8 cellular contexts compared by ENCODE assay signal in genomic region chr16:24729967-24730815, GRCh38. TPM values are rescaled to one million over a fixed set of nuclear protein-coding genes. Genes with fewer than 3 reads are reported as not detected.
DNase-seq lines count a peak whose midpoint lies in the region; ATAC-seq and TF ChIP-seq lines count a peak whose summit lies in the region.

No MANE protein-coding gene starts in this region.

- H3K4me3 Mint-ChIP-seq in T-cell (peak overlapping the region; percentile 91 to 97 (median 94)), MCF 10A (ENCODE audit: unreplicated experiment) (peak overlapping the region; percentile 88)

- H3K36me3 Mint-ChIP-seq in T-cell (peaks cover 26% of the 10 kb centered on the region), MCF 10A (ENCODE audit: insufficient read depth, unreplicated experiment) (peaks cover 32% of the 10 kb centered on the region)

- no TSS peak for BruUV-seq in MCF 10A (replicated peaks; lab: Mats Ljungman, UMichigan)

- intact Hi-C loops in MCF 10A (cut with micrococcal nuclease): loop anchor here (1.0 kb wide), 1 partner anchor 29 kb away; no protein-coding TSS in a partner anchor

- H3K27me3 Mint-ChIP-seq in T-cell: no peaks in the 10 kb centered on the region
- no peaks in the 10 kb centered on the region for H3K27me3 Mint-ChIP-seq in MCF 10A (ENCODE audit: insufficient read depth, unreplicated experiment)

- H3K4me3 ChIP-seq in kidney epithelial cell (ENCODE audit: low read depth, low read length): peak overlapping the region; percentile 90

- DNase-seq in T-cell: peak in 25 of 34 experiments; percentile 1 to 45 (median 25)
- DNase-seq in MCF 10A (ENCODE audit: unreplicated experiment): no peak
- no peak for DNase-seq in kidney epithelial cell (ENCODE audit: low read depth)
- DNase-seq in stimulated activated CD4-positive, alpha-beta T cell treated with anti-CD3 and anti-CD28 coated beads, Interleukin-4, amount 100 ng/mL, for 1 hour: peak; percentile 46
- DNase-seq in kidney glomerular epithelial cell (lab: John Stamatoyannopoulos, UW): no peak
- no peak for DNase-seq in ureter (ENCODE audit: low spot score)

- H3K4me1 Mint-ChIP-seq in T-cell: peaks cover 50 to 61% (median 59%) of the 10 kb centered on the region in 3 donors
- H3K4me1 Mint-ChIP-seq in MCF 10A (ENCODE audit: insufficient read depth, unreplicated experiment): peaks cover 27% of the 10 kb centered on the region

- H3K27ac Mint-ChIP-seq in T-cell (peak overlapping the region; percentile 94 to 96), MCF 10A (ENCODE audit: low read depth, unreplicated experiment) (peak overlapping the region; percentile 80)

- H3K9me3 Mint-ChIP-seq in T-cell: no peaks in the 10 kb centered on the region
- H3K9me3 Mint-ChIP-seq in MCF 10A (ENCODE audit: unreplicated experiment): no peaks in the 10 kb centered on the region

- no peak for TF ChIP-seq CTCF in MCF 10A (IDR thresholded peaks at IDR 0.05; ENCODE audit: unreplicated experiment)
- TF ChIP-seq CTCF in kidney epithelial cell (IDR thresholded peaks at IDR 0.05; ENCODE audit: insufficient read depth, low read length, poor library complexity, severe bottlenecking): no peak

- peak overlapping the region; percentile 93 for H3K9ac ChIP-seq in ES-I3 (ENCODE audit: low read depth, low read length)

- no peaks in the 10 kb centered on the region for H3K27me3 ChIP-seq in kidney epithelial cell (ENCODE audit: control insufficient read depth, insufficient read depth, low read length)

- peaks cover 14% of the 10 kb centered on the region; the same call in 1 of the 2 replicates for H3K36me3 ChIP-seq in ES-I3 (ENCODE audit: insufficient read depth, low read length)
- no peaks in the 10 kb centered on the region for H3K36me3 ChIP-seq in kidney epithelial cell (ENCODE audit: control insufficient read depth, insufficient read depth, low read length)

- POLR2A ChIA-PET in T-cell (lab: Charles Lee) (interaction anchor here (0.6 to 1.0 kb wide), 6 partner anchors 23 to 234 kb away, joined by 3 to 11 read pairs (median 4); no protein-coding TSS in a partner anchor), MCF 10A (lab: Yijun Ruan, JAX) (interaction anchor here (0.5 to 2.4 kb wide), 19 partner anchors 9 to 1224 kb away, joined by 3 to 19 read pairs (median 4); no protein-coding TSS in a partner anchor)

- CTCF ChIA-PET in T-cell (lab: Charles Lee) (interaction anchor here in 1 of 2 donors (0.6 to 1.6 kb wide), 10 partner anchors 9 to 336 kb away, joined by 3 to 6 read pairs (median 4); partner anchors contain the start of gene ARHGAP17), MCF 10A (lab: Yijun Ruan, JAX) (interaction anchor here (0.6 to 1.4 kb wide), 5 partner anchors 70 to 274 kb away, joined by 3 to 6 read pairs (median 5); no protein-coding TSS in a partner anchor)

- ATAC-seq in HG02642 (IDR thresholded peaks at IDR 0.05; ENCODE audit: poor library complexity, unreplicated experiment): peak; percentile 41
- ATAC-seq in T-cell (replicated peaks in 1 of 4): peak in 2 of 4 experiments; percentile 13 to 48

- H3K9me3 ChIP-seq in ES-I3 (ENCODE audit: control insufficient read depth, insufficient read depth, low read length): no peaks in the 10 kb centered on the region

- H3K4me1 ChIP-seq in ES-I3 (ENCODE audit: insufficient read depth, low read length): peaks cover 11% of the 10 kb centered on the region; the same call in 1 of the 2 replicates

RNA-seq across cellular contexts. Expression of gene TNRC6A, which starts 0.7 kb away (rescaled TPM):
- 10 to 100 TPM; 74.7 to 79.4 (median 77.9) TPM for total RNA-seq in T-cell
- 41.6 and 50.3 TPM in 2 replicates for total RNA-seq in MCF 10A (2022)
- total RNA-seq in kidney epithelial cell: 17.5 and 18.4 TPM in 2 replicates
- total RNA-seq in ureter: 109 TPM

Comparison
In these comparisons a context has a peak if more than half of its experiments do, and no peak if none do; other contexts are left out.
1. DNase-seq: peak in T-cell (25 of 34) and stimulated activated CD4-positive, alpha-beta T cell treated with anti-CD3 and anti-CD28 coated beads, Interleukin-4, amount 100 ng/mL, for 1 hour (single experiment); none in MCF 10A (single experiment), kidney epithelial cell (single experiment), kidney glomerular epithelial cell (single experiment) and ureter (single experiment).